9 cellular contexts compared by ENCODE assay signal in the genomic region with DNA sequence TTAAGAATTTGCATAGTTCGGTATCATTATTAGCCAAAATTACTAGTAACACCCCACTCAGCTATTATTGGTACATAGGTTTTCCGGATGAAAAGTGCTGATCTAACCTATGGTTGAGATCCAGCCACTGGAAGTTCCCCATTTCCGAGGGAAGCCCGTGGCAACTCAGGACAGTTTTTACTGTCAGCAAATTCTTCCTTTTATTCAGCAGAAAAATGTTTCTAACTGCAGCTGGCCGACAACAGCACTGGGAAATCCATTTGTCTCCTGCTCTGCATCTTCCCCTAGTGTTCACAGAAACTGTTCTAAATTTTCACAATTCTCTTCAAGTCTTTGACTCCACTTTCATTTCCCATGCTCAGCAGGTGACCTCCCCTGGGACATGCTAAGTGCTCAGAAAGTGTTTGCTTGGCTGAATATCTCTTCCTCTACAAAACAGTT. TPM values are rescaled to one million over a fixed set of nuclear protein-coding genes. Genes with fewer than 3 reads are reported as not detected.
A peak's percentile ranks its signal among the peaks of the same experiment; 100 is the strongest.
DNase-seq lines count a peak whose midpoint lies in the region; ATAC-seq and TF ChIP-seq lines count a peak whose summit lies in the region.
"Had no signal": no experiment of that assay in that cellular context is flagged by ENCODE, and none has a peak within 500 bp of the region (broad histone marks: within the 10 kb centered on the region; RNA-seq: fewer than 3 reads in every experiment).

No MANE protein-coding gene starts in this region.

- H3K27me3 Mint-ChIP-seq in neural crest cell (ENCODE audit: low read depth), result no peaks in the 10 kb centered on the region

- H3K9ac ChIP-seq in KMS-11, result no peak overlapping the region; the same call in 1 of the 2 replicates

- no peaks in the 10 kb centered on the region for H4K20me1 ChIP-seq in KMS-11 (ENCODE audit: insufficient read depth)

- no peaks in the 10 kb centered on the region for H3K79me2 ChIP-seq in KMS-11 (ENCODE audit: insufficient read depth, low read depth)

- no peaks in the 10 kb centered on the region for H3K36me3 ChIP-seq in KMS-11 (ENCODE audit: insufficient read depth)
- H3K36me3 ChIP-seq in uterus, result no peaks in the 10 kb centered on the region
- H3K36me3 ChIP-seq: neutrophil had no signal

- peaks cover 14% of the 10 kb centered on the region for H3K4me1 Mint-ChIP-seq in neural crest cell

- H3K4me3 ChIP-seq in KMS-11 (IDR thresholded peaks at IDR 0.05; ENCODE audit: insufficient read depth, low read depth, low read length) (no peak overlapping the region), uterus (no peak overlapping the region)

- H3K27ac ChIP-seq in KMS-11 (peak overlapping the region; percentile 43; the same call in 1 of the 2 replicates), uterus (no peak overlapping the region)
- H3K27ac ChIP-seq: neutrophil had no signal

- peaks cover 5% of the 10 kb centered on the region for H3K9me3 Mint-ChIP-seq in neural crest cell

- H3K27me3 ChIP-seq in KMS-11 (ENCODE audit: insufficient read depth, low read depth) (no peaks in the 10 kb centered on the region), uterus (no peaks in the 10 kb centered on the region)
- H3K27me3 ChIP-seq: neutrophil had no signal

- H3K4me1 ChIP-seq in KMS-11 (ENCODE audit: low read depth, poor library complexity, severe bottlenecking) (peaks cover 20% of the 10 kb centered on the region), uterus (no peaks in the 10 kb centered on the region)

- H3K27ac Mint-ChIP-seq in neural crest cell (ENCODE audit: unreplicated experiment), result peak overlapping the region; percentile 22

- peak; percentile 66 for ATAC-seq in GM19023 (IDR thresholded peaks at IDR 0.05; ENCODE audit: unreplicated experiment)
- peak; percentile 70 for ATAC-seq in HG02571 (IDR thresholded peaks at IDR 0.05; ENCODE audit: unreplicated experiment)
- ATAC-seq in left colon, result no peak

- H2AFZ ChIP-seq in KMS-11 (ENCODE audit: low read depth), result peak overlapping the region; percentile 44; the same call in 1 of the 2 replicates

- no peaks in the 10 kb centered on the region for H3K9me3 ChIP-seq in uterus
- H3K9me3 ChIP-seq: neutrophil had no signal

- no peak overlapping the region for H3K4me3 Mint-ChIP-seq in neural crest cell

- intact Hi-C loops in uterus (cut with DNase I; ENCODE audit: low total_unique reads) (no loop called here), left colon (cut with DNase I, micrococcal nuclease) (no loop called here)

- TF ChIP-seq CTCF in KMS-11 (conservative IDR thresholded peaks at IDR 0.05; ENCODE audit: low read depth, low read length) (no peak), neural crest cell (conservative IDR thresholded peaks at IDR 0.05) (no peak), uterus (IDR thresholded peaks at IDR 0.05) (no peak)

- no peaks in the 10 kb centered on the region for H3K36me3 Mint-ChIP-seq in neural crest cell (ENCODE audit: low read depth)

- DNase-seq in neural crest cell (ENCODE audit: low read depth, low spot score) (no peak), NCI-H146 treated with DMSO at 0.1 percent for 48 hours (lab: John Stamatoyannopoulos, UW; ENCODE audit: unreplicated experiment) (no peak), uterus (no peak), DMS79 (lab: John Stamatoyannopoulos, UW) (no peak), left colon (no peak)

- TF ChIP-seq POLR2A in uterus (IDR thresholded peaks at IDR 0.05), result no peak

- peak overlapping the region; percentile 76 for H3K4me2 ChIP-seq in KMS-11

RNA-seq across cellular contexts. Expression of gene MMD, which starts 15.6 kb away (rescaled TPM):
- total RNA-seq in neural crest cell (46.6 TPM in 2 replicates), uterus (10 to 100 TPM in 3 of 4 donors, 1 to 10 TPM in 1; 1.3 to 27.9 (median 14.2) TPM), left colon (10 to 100 TPM; 11.6 to 13.9 TPM)
